Comparison of ENCODE assay signal across 15 cellular contexts in genomic region chr1:26570287-26570686, GRCh38. TPM values are rescaled to one million over a fixed set of nuclear protein-coding genes. Genes with fewer than 3 reads are reported as not detected.
A peak's percentile ranks its signal among the peaks of the same experiment; 100 is the strongest.
DNase-seq lines count a peak whose midpoint lies in the region; ATAC-seq, FAIRE-seq and TF ChIP-seq lines count a peak whose summit lies in the region.
"Had no signal": no experiment of that assay in that cellular context is flagged by ENCODE, and none has a peak within 500 bp of the region (broad histone marks: within the 10 kb centered on the region; RNA-seq: fewer than 3 reads in every experiment).

No MANE protein-coding gene starts in this region.

- POLR2A ChIA-PET in activated CD4-positive, alpha-beta memory T cell treated with anti-CD3 and anti-CD28 coated beads for 36 hours (lab: Charles Lee) = interaction anchor here (1.4 kb wide), 1 partner anchor 11 kb away, joined by 3 read pairs; no protein-coding TSS in a partner anchor

- H3K27ac Mint-ChIP-seq in activated CD8-positive, alpha-beta memory T cell treated with anti-CD3 and anti-CD28 coated beads, Interleukin-2, amount 10 ng/mL, durations not matched to agents 7 days and 5 days = peak overlapping the region; percentile 68
- H3K27ac Mint-ChIP-seq in activated CD4-positive, alpha-beta memory T cell treated with anti-CD3 and anti-CD28 coated beads for 36 hours = peak overlapping the region; percentile 29
- peak overlapping the region; percentile 3 to 78 for H3K27ac Mint-ChIP-seq in effector memory CD8-positive, alpha-beta T cell
- H3K27ac Mint-ChIP-seq in neural crest cell (ENCODE audit: unreplicated experiment) = peak overlapping the region; percentile 87

- H3K9me3 Mint-ChIP-seq in activated CD8-positive, alpha-beta memory T cell treated with anti-CD3 and anti-CD28 coated beads, Interleukin-2, amount 10 ng/mL, durations not matched to agents 7 days and 5 days (ENCODE audit: low read depth) = no peaks in the 10 kb centered on the region
- H3K9me3 Mint-ChIP-seq in activated CD4-positive, alpha-beta memory T cell treated with anti-CD3 and anti-CD28 coated beads for 36 hours = no peaks in the 10 kb centered on the region
- H3K9me3 Mint-ChIP-seq in effector memory CD8-positive, alpha-beta T cell = no peaks in the 10 kb centered on the region
- no peaks in the 10 kb centered on the region for H3K9me3 Mint-ChIP-seq in neural crest cell

- peak; percentile 39 for ATAC-seq in activated CD8-positive, alpha-beta memory T cell treated with anti-CD3 and anti-CD28 coated beads, Interleukin-2, amount 10 ng/mL, durations not matched to agents 7 days and 5 days
- ATAC-seq in effector memory CD8-positive, alpha-beta T cell (replicated peaks) = no peak
- ATAC-seq in HG02588 (IDR thresholded peaks at IDR 0.05; ENCODE audit: unreplicated experiment) = no peak
- ATAC-seq: esophagus mucosa, left colon, pancreas had no signal

- H3K27me3 Mint-ChIP-seq in activated CD8-positive, alpha-beta memory T cell treated with anti-CD3 and anti-CD28 coated beads, Interleukin-2, amount 10 ng/mL, durations not matched to agents 7 days and 5 days = no peaks in the 10 kb centered on the region
- no peaks in the 10 kb centered on the region for H3K27me3 Mint-ChIP-seq in activated CD4-positive, alpha-beta memory T cell treated with anti-CD3 and anti-CD28 coated beads for 36 hours
- no peaks in the 10 kb centered on the region for H3K27me3 Mint-ChIP-seq in effector memory CD8-positive, alpha-beta T cell
- H3K27me3 Mint-ChIP-seq in neural crest cell (ENCODE audit: low read depth) = no peaks in the 10 kb centered on the region

- no peak overlapping the region for H3K4me3 Mint-ChIP-seq in activated CD8-positive, alpha-beta memory T cell treated with anti-CD3 and anti-CD28 coated beads, Interleukin-2, amount 10 ng/mL, durations not matched to agents 7 days and 5 days
- H3K4me3 Mint-ChIP-seq in activated CD4-positive, alpha-beta memory T cell treated with anti-CD3 and anti-CD28 coated beads for 36 hours = no peak overlapping the region
- H3K4me3 Mint-ChIP-seq in effector memory CD8-positive, alpha-beta T cell = no peak overlapping the region
- no peak overlapping the region for H3K4me3 Mint-ChIP-seq in neural crest cell

- no peak for DNase-seq in activated CD8-positive, alpha-beta memory T cell treated with anti-CD3 and anti-CD28 coated beads, Interleukin-2, amount 10 ng/mL, durations not matched to agents 7 days and 5 days
- DNase-seq in activated CD8-positive, alpha-beta memory T cell treated with anti-CD3 and anti-CD28 coated beads, Interleukin-2, amount 50 U/mL, for 4 hours = no peak
- DNase-seq in activated CD4-positive, alpha-beta memory T cell treated with anti-CD3 and anti-CD28 coated beads for 36 hours = peak; percentile 32
- no peak for DNase-seq in effector memory CD8-positive, alpha-beta T cell
- DNase-seq in neural crest cell (ENCODE audit: low read depth, low spot score) (no peak), HTR-8/SVneo (ENCODE audit: insufficient read length, low spot score) (no peak), NCI-H2196 treated with DMSO at 0.1 percent for 48 hours (lab: John Stamatoyannopoulos, UW; ENCODE audit: unreplicated experiment) (no peak)
- DNase-seq: activated CD8-positive, alpha-beta memory T cell treated with anti-CD3 and anti-CD28 coated beads, Interleukin-2, amount 50 U/mL, for 48 hours; DND-41; left colon; NCI-H774; pancreas; stimulated activated naive CD4-positive, alpha-beta T cell had no signal

- intact Hi-C loops in activated CD4-positive, alpha-beta memory T cell treated with anti-CD3 and anti-CD28 coated beads for 36 hours (cut with micrococcal nuclease) = no loop called here

- FAIRE-seq in HTR-8/SVneo (lab: Jason Lieb, UNC) = no peak
- FAIRE-seq: pancreas had no signal

- CTCF ChIA-PET in activated CD8-positive, alpha-beta memory T cell treated with anti-CD3 and anti-CD28 coated beads, Interleukin-2, amount 10 ng/mL, durations not matched to agents 7 days and 5 days (lab: Charles Lee) = no interaction called here
- CTCF ChIA-PET in activated CD4-positive, alpha-beta memory T cell treated with anti-CD3 and anti-CD28 coated beads for 36 hours (lab: Charles Lee) = interaction anchor here (0.6 to 2.0 kb wide), 4 partner anchors 14 to 73 kb away, joined by 3 to 5 read pairs (median 3); no protein-coding TSS in a partner anchor

- H3K4me1 Mint-ChIP-seq in activated CD8-positive, alpha-beta memory T cell treated with anti-CD3 and anti-CD28 coated beads, Interleukin-2, amount 10 ng/mL, durations not matched to agents 7 days and 5 days = peaks cover 37% of the 10 kb centered on the region
- peaks cover 20% of the 10 kb centered on the region for H3K4me1 Mint-ChIP-seq in activated CD4-positive, alpha-beta memory T cell treated with anti-CD3 and anti-CD28 coated beads for 36 hours (ENCODE audit: low read depth)
- H3K4me1 Mint-ChIP-seq in effector memory CD8-positive, alpha-beta T cell (ENCODE audit: low read depth in 2 of 2) = peaks cover 10 to 18% of the 10 kb centered on the region in 2 donors
- peaks cover 16% of the 10 kb centered on the region for H3K4me1 Mint-ChIP-seq in neural crest cell

- TF ChIP-seq CTCF in neural crest cell (conservative IDR thresholded peaks at IDR 0.05) = no peak

- H3K36me3 Mint-ChIP-seq in activated CD8-positive, alpha-beta memory T cell treated with anti-CD3 and anti-CD28 coated beads, Interleukin-2, amount 10 ng/mL, durations not matched to agents 7 days and 5 days = peaks cover 56% of the 10 kb centered on the region
- peaks cover 50% of the 10 kb centered on the region for H3K36me3 Mint-ChIP-seq in activated CD4-positive, alpha-beta memory T cell treated with anti-CD3 and anti-CD28 coated beads for 36 hours
- H3K36me3 Mint-ChIP-seq in effector memory CD8-positive, alpha-beta T cell (ENCODE audit: insufficient read depth) = peaks cover 91% of the 10 kb centered on the region
- H3K36me3 Mint-ChIP-seq in neural crest cell (ENCODE audit: low read depth) = peaks cover 16% of the 10 kb centered on the region

RNA-seq across cellular contexts. Expression of gene RPS6KA1, which starts 40.7 kb away (rescaled TPM):
- 100 to 1,000 TPM; 158 to 181 TPM for total RNA-seq in activated CD8-positive, alpha-beta memory T cell treated with anti-CD3 and anti-CD28 coated beads, Interleukin-2, amount 10 ng/mL, durations not matched to agents 7 days and 5 days
- 100 to 1,000 TPM; 109 to 112 TPM for total RNA-seq in activated CD4-positive, alpha-beta memory T cell treated with anti-CD3 and anti-CD28 coated beads for 36 hours
- 41.6 and 43.8 TPM in 2 replicates for total RNA-seq in neural crest cell

Comparison
In these comparisons a context has a peak if more than half of its experiments do, and no peak if none do; other contexts are left out.
1. H3K27ac Mint-ChIP-seq: peak in every context shown above with its lines; median percentile 87 in neural crest cell; 68 in activated CD8-positive, alpha-beta memory T cell treated with anti-CD3 and anti-CD28 coated beads, Interleukin-2, amount 10 ng/mL, durations not matched to agents 7 days and 5 days; 40 in effector memory CD8-positive, alpha-beta T cell; 29 in activated CD4-positive, alpha-beta memory T cell treated with anti-CD3 and anti-CD28 coated beads for 36 hours.